Comparison of ENCODE assay signal across 16 cellular contexts in the genomic region with DNA sequence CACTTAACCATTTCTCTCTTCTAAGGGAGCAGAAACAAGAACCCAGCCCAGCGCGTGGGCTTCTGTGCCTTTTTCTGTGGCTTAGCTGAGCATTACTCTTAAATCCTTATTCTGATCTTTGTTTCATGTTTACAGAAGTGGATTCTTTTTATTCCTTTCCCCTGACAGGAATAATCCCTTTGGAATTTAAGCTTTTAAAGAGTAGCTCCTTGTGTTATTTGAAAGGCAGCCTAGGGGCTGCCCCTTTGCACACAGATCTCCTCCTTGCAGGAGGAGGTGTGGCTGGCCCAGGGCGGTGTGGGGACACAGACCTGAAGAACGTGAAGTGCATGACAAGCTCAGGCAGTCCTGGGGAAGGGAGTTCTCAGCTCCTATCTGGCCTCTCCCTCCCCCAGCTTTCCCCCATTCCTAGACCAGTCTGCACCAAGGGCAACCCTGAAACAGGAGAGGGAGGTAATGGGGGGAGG.
A peak's percentile ranks its signal among the peaks of the same experiment; 100 is the strongest.
DNase-seq lines count a peak whose midpoint lies in the region; ATAC-seq, FAIRE-seq and TF ChIP-seq lines count a peak whose summit lies in the region.
"Had no signal": no experiment of that assay in that cellular context is flagged by ENCODE, and none has a peak within 500 bp of the region (broad histone marks: within the 10 kb centered on the region; RNA-seq: fewer than 3 reads in every experiment).

No MANE protein-coding gene starts in this region.

- H3K9ac ChIP-seq in PC-3 (ENCODE audit: low read length) (no peak overlapping the region), H1 (replicated peaks in 1 of 4; ENCODE audit: extremely low read depth in 1 of 4, low read depth in 3 of 4, low read length in 3 of 4) (no peak overlapping the region)

- no peak for TF ChIP-seq CTCF in PC-3 (conservative IDR thresholded peaks at IDR 0.05; ENCODE audit: low read depth, low read length)
- TF ChIP-seq CTCF in H1 (IDR thresholded peaks at IDR 0.05; ENCODE audit: control extremely low read depth in 1 of 3, insufficient read depth in 1 of 3, low read depth in 1 of 3, low read length in 3 of 3) = no peak

- H2BK12ac ChIP-seq in H1 (ENCODE audit: low read depth, low read length) = 0 out of 2 replicates have a peak overlapping the region, but pooled peaks have one; percentile 88

- H3K9me3 ChIP-seq in PC-3 (ENCODE audit: low read length) (no peaks in the 10 kb centered on the region), H1 (ENCODE audit: insufficient read depth in 2 of 2, low read depth in 1 of 2, low read length in 1 of 2) (no peaks in the 10 kb centered on the region), mesodermal cell (ENCODE audit: control insufficient read depth, low read length) (no peaks in the 10 kb centered on the region)
- H3K9me3 ChIP-seq: ascending aorta had no signal

- H4K20me1 ChIP-seq in PC-3 (ENCODE audit: low read length) = no peaks in the 10 kb centered on the region
- no peaks in the 10 kb centered on the region for H4K20me1 ChIP-seq in H1 (replicated peaks in 1 of 2; ENCODE audit: control insufficient read depth in 1 of 2, insufficient read depth in 2 of 2, low read length in 2 of 2)

- H3K79me2 ChIP-seq in PC-3 (ENCODE audit: low read length) (no peaks in the 10 kb centered on the region), H1 (ENCODE audit: control insufficient read depth in 1 of 2, insufficient read depth in 2 of 2, low read length in 2 of 2) (no peaks in the 10 kb centered on the region)

- TF ChIP-seq POLR2A in H1 (IDR thresholded peaks at IDR 0.05; ENCODE audit: control extremely low read depth in 1 of 2, low read depth in 2 of 2, low read length in 2 of 2) = no peak

- FAIRE-seq in H1 (lab: Jason Lieb, UNC) = no peak
- FAIRE-seq: TTC549 had no signal

- TF ChIP-seq EP300 in H1 (IDR thresholded peaks at IDR 0.05; ENCODE audit: borderline replicate concordance in 1 of 2, low read depth in 2 of 2, low read length in 2 of 2) = no peak

- H4K91ac ChIP-seq in H1 (replicated peaks; ENCODE audit: insufficient read length, low read length) = no peak overlapping the region

- H3K27ac ChIP-seq in PC-3 (ENCODE audit: low read length) = no peak overlapping the region
- no peak overlapping the region for H3K27ac ChIP-seq in H1 (ENCODE audit: low read depth, low read length)
- peak overlapping the region; percentile 10 for H3K27ac ChIP-seq in mesodermal cell (ENCODE audit: low read depth, low read length, severe bottlenecking)
- H3K27ac ChIP-seq: ascending aorta, SK-N-MC had no signal

- no peak overlapping the region for H4K5ac ChIP-seq in H1 (ENCODE audit: insufficient read length, low read depth, low read length)

- H3K4me2 ChIP-seq in PC-3 (ENCODE audit: low read length) (peak overlapping the region; percentile 12), H1 (ENCODE audit: insufficient read depth in 1 of 2, low read depth in 2 of 2, low read length in 2 of 2) (peak overlapping the region in 1 of 2 experiments; percentile 16; a peak in 1 of 4 replicates)

- no peaks in the 10 kb centered on the region for H3F3A ChIP-seq in PC-3 (ENCODE audit: low read length, unreplicated experiment)

- H3K27me3 ChIP-seq in PC-3 (ENCODE audit: low read length) = no peaks in the 10 kb centered on the region
- H3K27me3 ChIP-seq in H1 (replicated peaks in 1 of 4; ENCODE audit: control insufficient read depth in 3 of 4, extremely low read depth in 1 of 4, insufficient read depth in 3 of 4, low read length in 3 of 4) = no peaks in the 10 kb centered on the region
- H3K27me3 ChIP-seq: ascending aorta had no signal

- H3K4me1 ChIP-seq in PC-3 (ENCODE audit: insufficient read depth, low read length) (peaks cover 15% of the 10 kb centered on the region), H1 (replicated peaks in 1 of 4; ENCODE audit: control insufficient read depth in 3 of 4, insufficient read depth in 4 of 4, low read length in 3 of 4) (peaks cover 0 to 8% (median 3%) of the 10 kb centered on the region in 4 experiments; a peak in 4 of 7 replicates), mesodermal cell (ENCODE audit: control insufficient read depth, insufficient read depth, low read length, poor library complexity, severe bottlenecking) (peaks cover 8% of the 10 kb centered on the region)
- H3K4me1 ChIP-seq: ascending aorta had no signal

- DNase-seq in ELF-1 (ENCODE audit: low read depth, low spot score) = peak; percentile 78
- DNase-seq in PC-3 = peak; percentile 71
- DNase-seq in H1 (ENCODE audit: low read depth in 1 of 2, low spot score in 2 of 2) = peak in 1 of 2 experiments; percentile 54
- no peak for DNase-seq in DMS 273 (lab: John Stamatoyannopoulos, UW; ENCODE audit: unreplicated experiment)
- DNase-seq: activated CD4-positive, alpha-beta memory T cell treated with anti-CD3 and anti-CD28 coated beads, Interleukin-2, amount 10 ng/mL, durations not matched to agents 7 days and 5 days; AML-193; DMS153; NCI-H2171 treated with DMSO at 0.1 percent for 48 hours; NK-92 treated with Interleukin-12 subunit alpha and Interleukin-12 subunit beta, amount 100 ng/mL, for 24 hours had no signal

- H3K36me3 ChIP-seq in PC-3 (ENCODE audit: low read depth, low read length) = no peaks in the 10 kb centered on the region
- H3K36me3 ChIP-seq in H1 (ENCODE audit: control insufficient read depth in 2 of 4, insufficient read depth in 4 of 4, low read length in 3 of 4) = no peaks in the 10 kb centered on the region
- no peaks in the 10 kb centered on the region for H3K36me3 ChIP-seq in mesodermal cell (ENCODE audit: control insufficient read depth, insufficient read depth, low read length)
- H3K36me3 ChIP-seq: ascending aorta had no signal

- H3K14ac ChIP-seq in H1 (ENCODE audit: insufficient read length) = no peak overlapping the region

- intact Hi-C loops in PC-3 (cut with micrococcal nuclease) = no loop called here

- H2BK20ac ChIP-seq in H1 (ENCODE audit: low read length) = 0 out of 2 replicates have a peak overlapping the region, but pooled peaks have one; percentile 34

- CTCF ChIA-PET in PC-3 (lab: Charles Lee) = interaction anchor here (0.5 to 1.1 kb wide), 2 partner anchors 80 to 117 kb away, joined by 3 to 4 read pairs; no protein-coding TSS in a partner anchor
- CTCF ChIA-PET in H1 (lab: Charles Lee; ENCODE audit: partially characterized antibody) = interaction anchor here (0.8 to 1.7 kb wide), 8 partner anchors 14 to 160 kb away, joined by 3 to 5 read pairs (median 4); no protein-coding TSS in a partner anchor

- BruUV-seq in PC-3 (replicated peaks; lab: Mats Ljungman, UMichigan) = no TSS peak

- ATAC-seq in PC-3 = peak; percentile 71
- no peak for ATAC-seq in HG02973 (IDR thresholded peaks at IDR 0.05; ENCODE audit: unreplicated experiment)
- no peak for ATAC-seq in GM21528 (IDR thresholded peaks at IDR 0.05; ENCODE audit: low FRiP score, unreplicated experiment)
- ATAC-seq in GM21529 (IDR thresholded peaks at IDR 0.05; ENCODE audit: unreplicated experiment) = no peak

- no peaks in the 10 kb centered on the region for H3K79me1 ChIP-seq in H1 (ENCODE audit: low read depth, low read length)

- no peaks in the 10 kb centered on the region for H3K23me2 ChIP-seq in H1 (ENCODE audit: low read depth, low read length)

- H2AFZ ChIP-seq in PC-3 (ENCODE audit: low read length) (peak overlapping the region; percentile 51; the same call in 1 of the 2 replicates), H1 (ENCODE audit: low read length) (0 out of 2 replicates have a peak overlapping the region, but pooled peaks have one; percentile 52)

- H2BK5ac ChIP-seq in H1 (ENCODE audit: low read depth, low read length) = peak overlapping the region; percentile 71

- no peak overlapping the region for H3K23ac ChIP-seq in H1 (ENCODE audit: insufficient read length)

- H3K4me3 ChIP-seq in PC-3 (ENCODE audit: low read length) (no peak overlapping the region), H1 (ENCODE audit: extremely low read depth in 1 of 4, insufficient read depth in 2 of 4, low read depth in 3 of 4, low read length in 4 of 4) (no peak overlapping the region), mesodermal cell (ENCODE audit: extremely low read depth, insufficient read depth, low read length, poor library complexity, severe bottlenecking) (no peak overlapping the region)
- H3K4me3 ChIP-seq: ascending aorta, SK-N-MC had no signal

- no peak overlapping the region for H3K56ac ChIP-seq in H1 (replicated peaks; ENCODE audit: insufficient read length, low read depth, low read length)

- no peak overlapping the region for H3K4ac ChIP-seq in H1 (replicated peaks; ENCODE audit: insufficient read length, low read depth, low read length)

- H3K9me2 ChIP-seq in PC-3 (replicated peaks; ENCODE audit: low read length) = no peaks in the 10 kb centered on the region

- POLR2A ChIA-PET in PC-3 (lab: Charles Lee; ENCODE audit: unreplicated experiment) (interaction anchor here (0.6 kb wide), 1 partner anchor 11 kb away, joined by 5 read pairs; no protein-coding TSS in a partner anchor), H1 (lab: Charles Lee; ENCODE audit: partially characterized antibody) (interaction anchor here (1.1 to 1.2 kb wide), 2 partner anchors 59 to 188 kb away, joined by 3 to 4 read pairs; partner anchors contain the start of genes NKIRAS1 and RPL15)

- TF ChIP-seq RAD21 in H1 (IDR thresholded peaks at IDR 0.05 in 1 of 2, conservative IDR thresholded peaks at IDR 0.05 in 1 of 2; ENCODE audit: low read depth in 2 of 2, low read length in 2 of 2) = no peak

- H3K18ac ChIP-seq in H1 (ENCODE audit: extremely low read depth, low read length) = no peak overlapping the region

- H2BK15ac ChIP-seq in H1 (ENCODE audit: low read length) = no peak overlapping the region

- WGBS in H1 (ENCODE audit: extremely low coverage in 1 of 2, insufficient coverage in 1 of 2, insufficient read length in 1 of 2, insufficient replicate concordance in 2 of 2, low coverage in 1 of 2, low lambda C conversion rate in 2 of 2, missing lambda C conversion rate in 1 of 2), 2 experiments = 55% methylated on average over 4 of the region's 4 CpGs; no CpG with 5 or more reads in 1 of the 2 experiments
- no CpG with 5 or more reads among the region's 4 CpGs for WGBS in mesodermal cell (ENCODE audit: insufficient coverage in 2 of 2), 2 experiments

- H2AK5ac ChIP-seq in H1 (ENCODE audit: low read depth, low read length) = no peak overlapping the region

- no peak overlapping the region for H2BK120ac ChIP-seq in H1 (replicated peaks; ENCODE audit: low read depth, low read length)

- no peak overlapping the region for H4K8ac ChIP-seq in H1 (ENCODE audit: extremely low read depth, insufficient read depth, low read length)

TF ChIP-seq in H1, 55 proteins besides CTCF, POLR2A, EP300 and RAD21 (continues in another document):
- TF ChIP-seq SP2 (IDR thresholded peaks at IDR 0.05; ENCODE audit: low read length) = no peak
- TF ChIP-seq CREB1 (IDR thresholded peaks at IDR 0.05) = no peak
- no peak for TF ChIP-seq ASH2L (IDR thresholded peaks at IDR 0.05; ENCODE audit: low read length)
- TF ChIP-seq POU5F1 (IDR thresholded peaks at IDR 0.05; ENCODE audit: low read depth, low read length) = no peak
- no peak for TF ChIP-seq SIX5 (IDR thresholded peaks at IDR 0.05; ENCODE audit: low read depth, low read length)
- TF ChIP-seq POLR2AphosphoS5 (IDR thresholded peaks at IDR 0.05; ENCODE audit: low read depth, low read length) = no peak
- TF ChIP-seq CBX8 (IDR thresholded peaks at IDR 0.05; ENCODE audit: borderline replicate concordance, low read depth, low read length) = no peak
- TF ChIP-seq JUN (IDR thresholded peaks at IDR 0.05; ENCODE audit: low read depth, low read length) = no peak
- no peak for TF ChIP-seq RXRA (IDR thresholded peaks at IDR 0.05; ENCODE audit: insufficient read depth, low read depth, low read length)
